ENCODE assay signal across 1 cellular context in genomic region chr20:43953919-43954617, GRCh38.
TF ChIP-seq lines count a peak whose summit lies in the region.

No MANE protein-coding gene starts in this region.

TF ChIP-seq in GM23338, 12 proteins besides CTCF, POLR2A, EP300 and RAD21 (continued from another document):
- TF ChIP-seq ZNF462 (CRISPR knock-in tag; IDR thresholded peaks at IDR 0.05) (no peak), ZNF331 (CRISPR knock-in tag; IDR thresholded peaks at IDR 0.05; ENCODE audit: low read depth) (no peak), POLR2AphosphoS5 (IDR thresholded peaks at IDR 0.05; ENCODE audit: low read depth) (no peak), ZNF114 (CRISPR knock-in tag; IDR thresholded peaks at IDR 0.05) (no peak), EZH2 (IDR thresholded peaks at IDR 0.05; ENCODE audit: low read depth, unreplicated experiment) (no peak), EZH2phosphoT487 (IDR thresholded peaks at IDR 0.05; ENCODE audit: unreplicated experiment) (no peak)
